Comparison of ENCODE assay signal across 8 cellular contexts in the genomic region with DNA sequence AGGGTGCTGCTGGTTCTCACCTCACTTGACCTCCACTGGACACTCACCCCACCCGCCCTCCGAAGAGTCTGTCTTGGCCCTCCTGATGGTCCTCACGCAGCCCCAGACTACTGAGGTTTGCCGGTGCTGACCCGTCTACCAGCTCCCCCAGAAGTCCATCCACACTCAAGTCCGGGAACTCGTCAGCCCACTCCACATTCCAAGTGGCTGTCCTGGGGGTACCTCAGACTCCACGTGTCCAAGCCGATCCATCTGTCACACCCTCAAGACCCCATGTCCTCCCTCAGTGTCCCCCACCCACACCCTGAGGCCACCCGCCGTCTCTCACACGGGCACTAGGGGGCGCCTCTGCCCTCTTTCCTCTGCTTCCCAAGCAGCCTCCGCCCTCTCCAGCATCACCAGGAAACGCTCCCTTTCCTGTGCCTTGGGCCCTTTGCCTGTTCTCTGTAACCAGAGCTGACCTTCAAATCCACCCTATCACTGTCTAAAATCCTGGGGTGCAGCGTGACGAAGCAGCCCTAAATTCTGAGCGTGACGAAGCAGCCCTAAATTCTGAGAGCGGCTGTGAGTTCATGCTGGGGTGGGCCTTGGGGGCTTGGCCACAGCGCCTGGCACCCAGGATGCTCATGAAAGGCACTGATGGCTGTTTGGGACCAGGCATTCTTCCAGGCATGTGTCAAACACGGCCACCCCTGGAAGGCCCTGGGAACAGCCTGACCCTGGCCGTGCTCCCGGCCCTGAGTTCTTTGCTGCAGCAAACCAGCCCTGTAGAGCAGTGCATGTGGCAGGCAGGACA.
A peak's percentile ranks its signal among the peaks of the same experiment; 100 is the strongest.
DNase-seq lines count a peak whose midpoint lies in the region; ATAC-seq, FAIRE-seq and TF ChIP-seq lines count a peak whose summit lies in the region.

No MANE protein-coding gene starts in this region.

- ATAC-seq in body of pancreas (no peak), HG02610 (IDR thresholded peaks at IDR 0.05; ENCODE audit: unreplicated experiment) (no peak), GM19324 (IDR thresholded peaks at IDR 0.05; ENCODE audit: low FRiP score, unreplicated experiment) (no peak)

- H3K9me1 ChIP-seq in keratinocyte (ENCODE audit: control insufficient read depth, extremely low read depth, insufficient read depth, low read length) = no peaks in the 10 kb centered on the region

- intact Hi-C loops in body of pancreas (cut with DNase I) = no loop called here

- H3K4me1 ChIP-seq in OCI-LY3 (ENCODE audit: low read length) = no peaks in the 10 kb centered on the region
- H3K4me1 ChIP-seq in body of pancreas = no peaks in the 10 kb centered on the region
- H3K4me1 ChIP-seq in keratinocyte (ENCODE audit: control insufficient read depth, extremely low read depth, insufficient read depth, low read length) = no peaks in the 10 kb centered on the region

- H3K36me3 ChIP-seq in OCI-LY3 (replicated peaks; ENCODE audit: low read depth, low read length) (no peaks in the 10 kb centered on the region), body of pancreas (replicated peaks in 1 of 2; ENCODE audit: insufficient read depth in 1 of 2, low read depth in 2 of 2) (no peaks in the 10 kb centered on the region), keratinocyte (ENCODE audit: control insufficient read depth in 2 of 2, extremely low read depth in 1 of 2, insufficient read depth in 2 of 2, low read length in 2 of 2) (no peaks in the 10 kb centered on the region)

- no peaks in the 10 kb centered on the region for H3K9me3 ChIP-seq in OCI-LY3 (ENCODE audit: insufficient read depth, low read length)
- H3K9me3 ChIP-seq in body of pancreas = no peaks in the 10 kb centered on the region
- H3K9me3 ChIP-seq in keratinocyte (ENCODE audit: control insufficient read depth, low read depth, low read length) = no peaks in the 10 kb centered on the region

- H4K20me1 ChIP-seq in OCI-LY3 (ENCODE audit: insufficient read depth, low read length) = no peaks in the 10 kb centered on the region
- H4K20me1 ChIP-seq in keratinocyte (ENCODE audit: control insufficient read depth, extremely low read depth, insufficient read depth, low read length) = no peaks in the 10 kb centered on the region

- FAIRE-seq in keratinocyte (lab: Jason Lieb, UNC) = no peak

- TF ChIP-seq POLR2A in body of pancreas (IDR thresholded peaks at IDR 0.05) = no peak

- H3K9ac ChIP-seq in OCI-LY3 (ENCODE audit: low read length) = no peak overlapping the region
- no peak overlapping the region for H3K9ac ChIP-seq in keratinocyte (ENCODE audit: control insufficient read depth, extremely low read depth, insufficient read depth, low read length)

- DNase-seq in AG08396 (ENCODE audit: low spot score) = peak; percentile 89
- DNase-seq in body of pancreas = peak; percentile 27 to 40 (median 32)
- no peak for DNase-seq in keratinocyte (ENCODE audit: low read depth, low spot score)
- DNase-seq in stromal cell of bone marrow (ENCODE audit: low read depth) = peak; percentile 15

- TF ChIP-seq CTCF in GM12874 (IDR thresholded peaks at IDR 0.05; ENCODE audit: insufficient read depth, low read depth, low read length) (peak; percentile 88), OCI-LY3 (IDR thresholded peaks at IDR 0.05; ENCODE audit: low read depth, low read length) (peak; percentile 66), body of pancreas (IDR thresholded peaks at IDR 0.05) (peak in 5 of 7 experiments; percentile 24 to 45 (median 31)), keratinocyte (optimal IDR thresholded peaks at IDR 0.05 in 1 of 3, IDR thresholded peaks at IDR 0.05 in 1 of 3, conservative IDR thresholded peaks at IDR 0.05 in 1 of 3; ENCODE audit: extremely low read depth in 1 of 3, insufficient read depth in 2 of 3, low read length in 3 of 3) (peak; percentile 80 to 93 (median 83))

- H2AFZ ChIP-seq in OCI-LY3 (ENCODE audit: low read depth, low read length) = no peak overlapping the region
- H2AFZ ChIP-seq in keratinocyte (ENCODE audit: control insufficient read depth, low read length) = no peak overlapping the region

- H3K27ac ChIP-seq in OCI-LY3 (ENCODE audit: low read length) = no peak overlapping the region
- no peak overlapping the region for H3K27ac ChIP-seq in body of pancreas
- H3K27ac ChIP-seq in keratinocyte (ENCODE audit: control insufficient read depth, insufficient read depth, low read length) = no peak overlapping the region

- WGBS in body of pancreas, 2 donors = 39 to 40% methylated on average over 21 to 24 of the region's 24 CpGs

- H3K4me3 ChIP-seq in OCI-LY3 (ENCODE audit: low read length) (no peak overlapping the region), body of pancreas (no peak overlapping the region), keratinocyte (ENCODE audit: control insufficient read depth in 2 of 3, extremely low read depth in 1 of 3, insufficient read depth in 2 of 3, low read depth in 1 of 3, low read length in 3 of 3) (no peak overlapping the region)

- H3K27me3 ChIP-seq in OCI-LY3 (ENCODE audit: low read depth, low read length) (no peaks in the 10 kb centered on the region), body of pancreas (no peaks in the 10 kb centered on the region), keratinocyte (ENCODE audit: control insufficient read depth, extremely low read depth, insufficient read depth, low read length) (peaks cover 5% of the 10 kb centered on the region)

- H3K4me2 ChIP-seq in OCI-LY3 (ENCODE audit: low read length) (no peak overlapping the region), keratinocyte (ENCODE audit: control insufficient read depth, extremely low read depth, insufficient read depth, low read depth, low read length) (no peak overlapping the region)

- H3K79me2 ChIP-seq in OCI-LY3 (ENCODE audit: low read length) = no peaks in the 10 kb centered on the region
- H3K79me2 ChIP-seq in keratinocyte (ENCODE audit: control insufficient read depth, insufficient read depth, low read length) = no peaks in the 10 kb centered on the region

- dilution Hi-C loops in keratinocyte (cut with MboI; ENCODE audit: extremely low pct_ligation_motif_present, low sequenced_read_pairs) = no loop called here

Comparison
In these comparisons a context has a peak if more than half of its experiments do, and no peak if none do; other contexts are left out.
1. CTCF ChIP-seq: peak in every context shown above with its lines; median percentile 88 in GM12874; 83 in keratinocyte; 66 in OCI-LY3; 31 in body of pancreas.